ENCODE assay signal across 8 cellular contexts in the genomic region with DNA sequence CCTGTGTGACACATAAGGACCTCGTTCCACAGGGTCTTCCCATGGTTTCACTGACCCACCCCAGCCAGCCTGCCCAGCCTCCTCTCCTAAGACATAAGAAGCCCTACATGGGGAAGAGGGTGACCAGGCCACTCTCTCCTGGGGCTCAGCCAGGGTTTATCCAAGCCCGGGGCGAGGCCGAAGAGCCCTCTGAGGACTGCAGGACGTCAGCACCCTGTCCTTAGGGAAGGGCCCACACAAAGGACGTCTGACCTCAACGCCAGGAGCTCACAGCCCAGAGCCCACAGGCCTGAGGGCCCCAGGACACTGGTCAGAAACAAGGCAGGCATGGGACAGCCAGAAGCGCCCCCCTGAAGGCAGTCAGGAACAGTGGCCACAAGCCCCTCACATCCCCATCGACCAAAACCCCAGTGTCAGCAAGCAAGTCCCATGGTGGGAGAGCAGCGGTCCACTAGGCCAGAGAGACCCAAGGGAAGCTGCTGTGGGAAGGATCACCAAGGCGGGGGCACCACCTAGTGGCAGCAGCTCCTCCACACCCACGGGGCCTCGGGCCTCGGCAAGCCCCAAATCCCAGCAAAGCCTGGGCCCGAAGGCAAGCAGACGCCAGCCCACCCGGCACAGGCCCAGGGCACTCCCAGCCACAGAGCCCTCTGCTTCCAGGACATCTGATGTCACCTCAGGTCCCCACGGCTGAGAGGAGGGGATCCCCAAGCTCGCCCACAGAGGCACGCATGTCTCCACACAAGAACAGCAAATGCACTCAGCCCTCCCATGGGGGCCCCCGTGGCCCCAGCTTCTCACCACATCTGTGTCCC. TPM values are rescaled to one million over a fixed set of nuclear protein-coding genes. Genes with fewer than 3 reads are reported as not detected.
DNase-seq lines count a peak whose midpoint lies in the region; ATAC-seq and TF ChIP-seq lines count a peak whose summit lies in the region.

No MANE protein-coding gene starts in this region.

- intact Hi-C loops in heart left ventricle (cut with DNase I), result loop anchor here (1.0 to 10.0 kb wide), 13 partner anchors 102 to 632 kb away; no protein-coding TSS in a partner anchor

- peaks cover 28% of the 10 kb centered on the region for H3K36me3 Mint-ChIP-seq in activated naive CD8-positive, alpha-beta T cell treated with anti-CD3 and anti-CD28 coated beads, Interleukin-2, amount 50 U/mL, for 24 hours (ENCODE audit: low read depth)

- H3K27me3 ChIP-seq in Peyer's patch, result no peaks in the 10 kb centered on the region
- no peaks in the 10 kb centered on the region for H3K27me3 ChIP-seq in heart left ventricle

- H3K27me3 Mint-ChIP-seq in activated naive CD8-positive, alpha-beta T cell treated with anti-CD3 and anti-CD28 coated beads, Interleukin-2, amount 50 U/mL, for 24 hours, result no peaks in the 10 kb centered on the region

- peaks cover 0 to 38% (median 0%) of the 10 kb centered on the region in 3 donors for H3K36me3 ChIP-seq in Peyer's patch
- H3K36me3 ChIP-seq in heart left ventricle, result peaks cover 0 to 57% (median 24%) of the 10 kb centered on the region in 9 donors

- ATAC-seq in HG03196 (IDR thresholded peaks at IDR 0.05; ENCODE audit: unreplicated experiment) (peak; percentile 44), heart left ventricle (peak; percentile 53 to 72 (median 63))
- peak; percentile 67 for ATAC-seq in activated naive CD8-positive, alpha-beta T cell treated with anti-CD3 and anti-CD28 coated beads, Interleukin-2, amount 50 U/mL, for 24 hours

- 37 to 59% (median 44%) methylated on average over 14 to 21 of the region's 21 CpGs for WGBS in heart left ventricle, 4 donors

- DNase-seq in AG09319 (ENCODE audit: extremely low read depth, low read depth), result peak; percentile 45
- peak; percentile 86 for DNase-seq in GM13977 (ENCODE audit: low spot score)
- peak; percentile 60 to 77 (median 70) for DNase-seq in Peyer's patch
- DNase-seq in activated naive CD8-positive, alpha-beta T cell treated with anti-CD3 and anti-CD28 coated beads, Interleukin-2, amount 50 U/mL, for 24 hours, result peak; percentile 51
- peak; percentile 72 to 82 (median 77) for DNase-seq in heart left ventricle
- peak; percentile 13 for DNase-seq in pulmonary artery endothelial cell (ENCODE audit: low read depth, low spot score)
- DNase-seq in NOMO-1 treated with dmso at 0.1 percent for 144 hours (lab: John Stamatoyannopoulos, UW; ENCODE audit: unreplicated experiment), result no peak

- H3K9me3 ChIP-seq in Peyer's patch (no peaks in the 10 kb centered on the region), heart left ventricle (no peaks in the 10 kb centered on the region)

- H3K9me3 Mint-ChIP-seq in activated naive CD8-positive, alpha-beta T cell treated with anti-CD3 and anti-CD28 coated beads, Interleukin-2, amount 50 U/mL, for 24 hours, result no peaks in the 10 kb centered on the region

- H3K4me1 Mint-ChIP-seq in activated naive CD8-positive, alpha-beta T cell treated with anti-CD3 and anti-CD28 coated beads, Interleukin-2, amount 50 U/mL, for 24 hours, result peaks cover 14% of the 10 kb centered on the region

- no peak overlapping the region for H3K4me3 Mint-ChIP-seq in activated naive CD8-positive, alpha-beta T cell treated with anti-CD3 and anti-CD28 coated beads, Interleukin-2, amount 50 U/mL, for 24 hours

- no peak for TF ChIP-seq POLR2A in Peyer's patch (IDR thresholded peaks at IDR 0.05)
- no peak for TF ChIP-seq POLR2A in heart left ventricle (IDR thresholded peaks at IDR 0.05)

- in situ Hi-C loops in GM13977 (cut with MboI; ENCODE audit: low pct_unique_long_range_greater_than_20kb, low sequenced_read_pairs, unreplicated experiment), result loop anchor here (25.0 kb wide), 1 partner anchor 622 kb away; no protein-coding TSS in a partner anchor

- H3K4me1 ChIP-seq in Peyer's patch, result no peaks in the 10 kb centered on the region
- H3K4me1 ChIP-seq in heart left ventricle, result peaks cover 0 to 10% (median 2%) of the 10 kb centered on the region in 12 donors

- no peak overlapping the region for H3K4me3 ChIP-seq in Peyer's patch
- no peak overlapping the region for H3K4me3 ChIP-seq in heart left ventricle

- peak overlapping the region; percentile 61 for H3K27ac Mint-ChIP-seq in activated naive CD8-positive, alpha-beta T cell treated with anti-CD3 and anti-CD28 coated beads, Interleukin-2, amount 50 U/mL, for 24 hours

- H3K27ac ChIP-seq in Peyer's patch (no peak overlapping the region), heart left ventricle (no peak overlapping the region)

- TF ChIP-seq CTCF in AG09319 (IDR thresholded peaks at IDR 0.05; ENCODE audit: low read depth, low read length) (peak; percentile 86), GM13977 (IDR thresholded peaks at IDR 0.05; ENCODE audit: extremely low read depth, insufficient read depth, missing control alignments) (peak; percentile 87), Peyer's patch (IDR thresholded peaks at IDR 0.05) (peak; percentile 37 to 62 (median 56)), heart left ventricle (IDR thresholded peaks at IDR 0.05) (peak; percentile 61 to 87 (median 79))

RNA-seq across cellular contexts. Expression of a gene that starts 23.4 kb away (rescaled TPM):
- total RNA-seq in Peyer's patch (100 to 1,000 TPM in 1 of 4 donors, 10 to 100 TPM in 3; 43.9 to 417 (median 59.1) TPM), heart left ventricle (10 to 100 TPM; 11.1 to 29.7 (median 19.3) TPM), pulmonary artery endothelial cell (47.4 and 53.2 TPM in 2 replicates)
- 10 to 100 TPM; 21.8 to 25.3 TPM for polyA plus RNA-seq in heart left ventricle

RNA-seq across cellular contexts. Expression of a gene that starts 32.7 kb away (rescaled TPM):
- 10 to 100 TPM in 3 of 4 donors, 1 to 10 TPM in 1; 8.1 to 19.0 (median 13.0) TPM for total RNA-seq in Peyer's patch
- 10 to 100 TPM; 14.2 to 22.3 (median 20.3) TPM for total RNA-seq in heart left ventricle
- polyA plus RNA-seq in heart left ventricle, result 10 to 100 TPM; 18.8 to 31.5 TPM
- 17.8 and 18.6 TPM in 2 replicates for total RNA-seq in pulmonary artery endothelial cell

RNA-seq across cellular contexts. Expression of a gene that starts 32.7 kb away (rescaled TPM):
- total RNA-seq in Peyer's patch (10 to 100 TPM in 2 of 4 donors, 1 to 10 TPM in 2; 3.2 to 75.1 (median 11.6) TPM), heart left ventricle (10 to 100 TPM in 8 of 9 donors, 1 to 10 TPM in 1; 9.8 to 18.4 (median 12.1) TPM), pulmonary artery endothelial cell (19.6 and 20.3 TPM in 2 replicates)
- 10 to 100 TPM; 18.9 to 23.7 TPM for polyA plus RNA-seq in heart left ventricle
